Comparison of ENCODE assay signal across 1 cellular context in the genomic region with DNA sequence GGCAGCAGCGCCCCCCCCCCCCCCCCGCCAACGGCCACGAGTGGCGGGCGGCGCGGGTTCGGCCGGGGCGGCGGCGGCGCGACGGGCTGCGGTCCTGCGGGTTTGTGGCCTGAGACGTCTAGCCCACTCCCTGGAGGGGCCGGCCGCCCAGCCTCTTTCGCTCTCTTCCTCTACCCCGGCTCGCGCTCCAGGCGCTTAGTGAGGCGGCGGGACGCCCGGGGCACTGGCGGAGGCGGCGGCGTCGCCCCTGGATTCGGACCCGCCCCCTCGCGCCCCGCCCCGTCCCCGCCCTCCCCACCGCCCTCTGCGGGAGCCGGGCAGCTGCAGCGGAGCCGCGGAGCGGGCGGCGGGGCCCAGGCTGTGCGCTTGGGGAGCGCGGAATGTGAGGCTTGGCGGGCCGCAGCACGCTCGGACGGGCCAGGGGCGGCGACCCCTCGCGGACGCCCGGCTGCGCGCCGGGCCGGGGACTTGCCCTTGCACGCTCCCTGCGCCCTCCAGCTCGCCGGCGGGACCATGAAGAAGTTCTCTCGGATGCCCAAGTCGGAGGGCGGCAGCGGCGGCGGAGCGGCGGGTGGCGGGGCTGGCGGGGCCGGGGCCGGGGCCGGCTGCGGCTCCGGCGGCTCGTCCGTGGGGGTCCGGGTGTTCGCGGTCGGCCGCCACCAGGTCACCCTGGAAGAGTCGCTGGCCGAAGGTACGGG.
A peak's percentile ranks its signal among the peaks of the same experiment; 100 is the strongest.
TF ChIP-seq lines count a peak whose summit lies in the region.

A gene (plus strand): TSS at position 320 of the 698 bp plus-strand sequence. CDS start 194 bp downstream, at position 514.

TF ChIP-seq in GM12878, 131 proteins besides CTCF, POLR2A, EP300 and RAD21:
- no peak for TF ChIP-seq NFXL1 (IDR thresholded peaks at IDR 0.05; ENCODE audit: borderline replicate concordance)
- 0 out of 2 replicates have a peak, but pooled peaks have one; percentile 5 for TF ChIP-seq CREB1 (IDR thresholded peaks at IDR 0.05; ENCODE audit: low read depth)
- no peak for TF ChIP-seq RB1 (IDR thresholded peaks at IDR 0.05; ENCODE audit: borderline replicate concordance)
- TF ChIP-seq TAF1 (IDR thresholded peaks at IDR 0.05; ENCODE audit: borderline replicate concordance, low read depth, low read length), result 0 out of 2 replicates have a peak, but pooled peaks have one; percentile 4
- no peak for TF ChIP-seq NFIC (IDR thresholded peaks at IDR 0.05; ENCODE audit: low read depth, low read length)
- TF ChIP-seq DPF2 (IDR thresholded peaks at IDR 0.05), result 0 out of 2 replicates have a peak, but pooled peaks have one; percentile 54
- TF ChIP-seq PML (IDR thresholded peaks at IDR 0.05; ENCODE audit: low read length), result peak; percentile 56; the same call in 1 of the 2 replicates
- TF ChIP-seq, protein P1, sequence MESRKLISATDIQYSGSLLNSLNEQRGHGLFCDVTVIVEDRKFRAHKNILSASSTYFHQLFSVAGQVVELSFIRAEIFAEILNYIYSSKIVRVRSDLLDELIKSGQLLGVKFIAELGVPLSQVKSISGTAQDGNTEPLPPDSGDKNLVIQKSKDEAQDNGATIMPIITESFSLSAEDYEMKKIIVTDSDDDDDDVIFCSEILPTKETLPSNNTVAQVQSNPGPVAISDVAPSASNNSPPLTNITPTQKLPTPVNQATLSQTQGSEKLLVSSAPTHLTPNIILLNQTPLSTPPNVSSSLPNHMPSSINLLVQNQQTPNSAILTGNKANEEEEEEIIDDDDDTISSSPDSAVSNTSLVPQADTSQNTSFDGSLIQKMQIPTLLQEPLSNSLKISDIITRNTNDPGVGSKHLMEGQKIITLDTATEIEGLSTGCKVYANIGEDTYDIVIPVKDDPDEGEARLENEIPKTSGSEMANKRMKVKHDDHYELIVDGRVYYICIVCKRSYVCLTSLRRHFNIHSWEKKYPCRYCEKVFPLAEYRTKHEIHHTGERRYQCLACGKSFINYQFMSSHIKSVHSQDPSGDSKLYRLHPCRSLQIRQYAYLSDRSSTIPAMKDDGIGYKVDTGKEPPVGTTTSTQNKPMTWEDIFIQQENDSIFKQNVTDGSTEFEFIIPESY (IDR thresholded peaks at IDR 0.05), result no peak
- no peak for TF ChIP-seq RAD51 (IDR thresholded peaks at IDR 0.05)
- TF ChIP-seq, protein P2, sequence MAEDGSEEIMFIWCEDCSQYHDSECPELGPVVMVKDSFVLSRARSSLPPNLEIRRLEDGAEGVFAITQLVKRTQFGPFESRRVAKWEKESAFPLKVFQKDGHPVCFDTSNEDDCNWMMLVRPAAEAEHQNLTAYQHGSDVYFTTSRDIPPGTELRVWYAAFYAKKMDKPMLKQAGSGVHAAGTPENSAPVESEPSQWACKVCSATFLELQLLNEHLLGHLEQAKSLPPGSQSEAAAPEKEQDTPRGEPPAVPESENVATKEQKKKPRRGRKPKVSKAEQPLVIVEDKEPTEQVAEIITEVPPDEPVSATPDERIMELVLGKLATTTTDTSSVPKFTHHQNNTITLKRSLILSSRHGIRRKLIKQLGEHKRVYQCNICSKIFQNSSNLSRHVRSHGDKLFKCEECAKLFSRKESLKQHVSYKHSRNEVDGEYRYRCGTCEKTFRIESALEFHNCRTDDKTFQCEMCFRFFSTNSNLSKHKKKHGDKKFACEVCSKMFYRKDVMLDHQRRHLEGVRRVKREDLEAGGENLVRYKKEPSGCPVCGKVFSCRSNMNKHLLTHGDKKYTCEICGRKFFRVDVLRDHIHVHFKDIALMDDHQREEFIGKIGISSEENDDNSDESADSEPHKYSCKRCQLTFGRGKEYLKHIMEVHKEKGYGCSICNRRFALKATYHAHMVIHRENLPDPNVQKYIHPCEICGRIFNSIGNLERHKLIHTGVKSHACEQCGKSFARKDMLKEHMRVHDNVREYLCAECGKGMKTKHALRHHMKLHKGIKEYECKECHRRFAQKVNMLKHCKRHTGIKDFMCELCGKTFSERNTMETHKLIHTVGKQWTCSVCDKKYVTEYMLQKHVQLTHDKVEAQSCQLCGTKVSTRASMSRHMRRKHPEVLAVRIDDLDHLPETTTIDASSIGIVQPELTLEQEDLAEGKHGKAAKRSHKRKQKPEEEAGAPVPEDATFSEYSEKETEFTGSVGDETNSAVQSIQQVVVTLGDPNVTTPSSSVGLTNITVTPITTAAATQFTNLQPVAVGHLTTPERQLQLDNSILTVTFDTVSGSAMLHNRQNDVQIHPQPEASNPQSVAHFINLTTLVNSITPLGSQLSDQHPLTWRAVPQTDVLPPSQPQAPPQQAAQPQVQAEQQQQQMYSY (CRISPR knock-in tag; IDR thresholded peaks at IDR 0.05), result no peak
- TF ChIP-seq SIN3A (IDR thresholded peaks at IDR 0.05; ENCODE audit: low read depth, low read length), result 0 out of 2 replicates have a peak, but pooled peaks have one; percentile 16
- no peak for TF ChIP-seq EGR1 (IDR thresholded peaks at IDR 0.05; ENCODE audit: borderline replicate concordance in 1 of 2, low read depth in 2 of 2, low read length in 2 of 2)
- TF ChIP-seq ETV6 (conservative IDR thresholded peaks at IDR 0.05 in 1 of 2, IDR thresholded peaks at IDR 0.05 in 1 of 2; ENCODE audit: borderline replicate concordance in 1 of 2, low read depth in 1 of 2), result no peak
- no peak for TF ChIP-seq MXI1 (IDR thresholded peaks at IDR 0.05; ENCODE audit: low read depth, low read length)
- TF ChIP-seq MYB (IDR thresholded peaks at IDR 0.05; ENCODE audit: borderline replicate concordance, low read depth, low read length), result no peak
- TF ChIP-seq SRF (IDR thresholded peaks at IDR 0.05; ENCODE audit: low read depth in 2 of 2, low read length in 2 of 2), result no peak
- TF ChIP-seq BHLHE40 (IDR thresholded peaks at IDR 0.05; ENCODE audit: borderline replicate concordance in 1 of 2, low read depth in 2 of 2, low read length in 1 of 2), result peak in 1 of 2 experiments; percentile 43; a peak in 1 of 4 replicates
- TF ChIP-seq, protein P3, sequence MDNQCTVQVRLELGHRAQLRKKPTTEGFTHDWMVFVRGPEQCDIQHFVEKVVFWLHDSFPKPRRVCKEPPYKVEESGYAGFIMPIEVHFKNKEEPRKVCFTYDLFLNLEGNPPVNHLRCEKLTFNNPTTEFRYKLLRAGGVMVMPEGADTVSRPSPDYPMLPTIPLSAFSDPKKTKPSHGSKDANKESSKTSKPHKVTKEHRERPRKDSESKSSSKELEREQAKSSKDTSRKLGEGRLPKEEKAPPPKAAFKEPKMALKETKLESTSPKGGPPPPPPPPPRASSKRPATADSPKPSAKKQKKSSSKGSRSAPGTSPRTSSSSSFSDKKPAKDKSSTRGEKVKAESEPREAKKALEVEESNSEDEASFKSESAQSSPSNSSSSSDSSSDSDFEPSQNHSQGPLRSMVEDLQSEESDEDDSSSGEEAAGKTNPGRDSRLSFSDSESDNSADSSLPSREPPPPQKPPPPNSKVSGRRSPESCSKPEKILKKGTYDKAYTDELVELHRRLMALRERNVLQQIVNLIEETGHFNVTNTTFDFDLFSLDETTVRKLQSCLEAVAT (IDR thresholded peaks at IDR 0.05), result no peak
- TF ChIP-seq RUNX3 (IDR thresholded peaks at IDR 0.05; ENCODE audit: low read length), result peak; percentile 1; the same call in 1 of the 2 replicates
- TF ChIP-seq ZNF217 (IDR thresholded peaks at IDR 0.05), result 0 out of 2 replicates have a peak, but pooled peaks have one; percentile 19
- 0 out of 2 replicates have a peak, but pooled peaks have one; percentile 52 for TF ChIP-seq BACH1 (IDR thresholded peaks at IDR 0.05; ENCODE audit: borderline replicate concordance)
- peak; percentile 67 for TF ChIP-seq IKZF1 (conservative IDR thresholded peaks at IDR 0.05)
- TF ChIP-seq, protein P4, sequence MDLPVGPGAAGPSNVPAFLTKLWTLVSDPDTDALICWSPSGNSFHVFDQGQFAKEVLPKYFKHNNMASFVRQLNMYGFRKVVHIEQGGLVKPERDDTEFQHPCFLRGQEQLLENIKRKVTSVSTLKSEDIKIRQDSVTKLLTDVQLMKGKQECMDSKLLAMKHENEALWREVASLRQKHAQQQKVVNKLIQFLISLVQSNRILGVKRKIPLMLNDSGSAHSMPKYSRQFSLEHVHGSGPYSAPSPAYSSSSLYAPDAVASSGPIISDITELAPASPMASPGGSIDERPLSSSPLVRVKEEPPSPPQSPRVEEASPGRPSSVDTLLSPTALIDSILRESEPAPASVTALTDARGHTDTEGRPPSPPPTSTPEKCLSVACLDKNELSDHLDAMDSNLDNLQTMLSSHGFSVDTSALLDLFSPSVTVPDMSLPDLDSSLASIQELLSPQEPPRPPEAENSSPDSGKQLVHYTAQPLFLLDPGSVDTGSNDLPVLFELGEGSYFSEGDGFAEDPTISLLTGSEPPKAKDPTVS (IDR thresholded peaks at IDR 0.05; ENCODE audit: low read depth, low read length), result no peak
- no peak; the same call in 1 of the 2 replicates for TF ChIP-seq ASH2L (IDR thresholded peaks at IDR 0.05; ENCODE audit: borderline replicate concordance, low read depth)
- no peak for TF ChIP-seq EED (IDR thresholded peaks at IDR 0.05; ENCODE audit: low read depth)
- no peak for TF ChIP-seq HDGF (IDR thresholded peaks at IDR 0.05)
- no peak for TF ChIP-seq ATF7 (IDR thresholded peaks at IDR 0.05; ENCODE audit: low read depth)
- no peak for TF ChIP-seq SUPT20H (IDR thresholded peaks at IDR 0.05; ENCODE audit: borderline replicate concordance, control insufficient read depth, low read depth, low read length)
- no peak for TF ChIP-seq SMC3 (IDR thresholded peaks at IDR 0.05; ENCODE audit: borderline replicate concordance, low read length)
- 0 out of 2 replicates have a peak, but pooled peaks have one; percentile 61 for TF ChIP-seq TCF3 (IDR thresholded peaks at IDR 0.05; ENCODE audit: borderline replicate concordance, insufficient read depth, low read depth, low read length)
- TF ChIP-seq YY1 (IDR thresholded peaks at IDR 0.05; ENCODE audit: low read depth, low read length), result 0 out of 2 replicates have a peak, but pooled peaks have one; percentile 2
- no peak for TF ChIP-seq IRF4 (IDR thresholded peaks at IDR 0.05; ENCODE audit: low read depth, low read length)
